Comparison of ENCODE assay signal across 9 cellular contexts in the genomic region with DNA sequence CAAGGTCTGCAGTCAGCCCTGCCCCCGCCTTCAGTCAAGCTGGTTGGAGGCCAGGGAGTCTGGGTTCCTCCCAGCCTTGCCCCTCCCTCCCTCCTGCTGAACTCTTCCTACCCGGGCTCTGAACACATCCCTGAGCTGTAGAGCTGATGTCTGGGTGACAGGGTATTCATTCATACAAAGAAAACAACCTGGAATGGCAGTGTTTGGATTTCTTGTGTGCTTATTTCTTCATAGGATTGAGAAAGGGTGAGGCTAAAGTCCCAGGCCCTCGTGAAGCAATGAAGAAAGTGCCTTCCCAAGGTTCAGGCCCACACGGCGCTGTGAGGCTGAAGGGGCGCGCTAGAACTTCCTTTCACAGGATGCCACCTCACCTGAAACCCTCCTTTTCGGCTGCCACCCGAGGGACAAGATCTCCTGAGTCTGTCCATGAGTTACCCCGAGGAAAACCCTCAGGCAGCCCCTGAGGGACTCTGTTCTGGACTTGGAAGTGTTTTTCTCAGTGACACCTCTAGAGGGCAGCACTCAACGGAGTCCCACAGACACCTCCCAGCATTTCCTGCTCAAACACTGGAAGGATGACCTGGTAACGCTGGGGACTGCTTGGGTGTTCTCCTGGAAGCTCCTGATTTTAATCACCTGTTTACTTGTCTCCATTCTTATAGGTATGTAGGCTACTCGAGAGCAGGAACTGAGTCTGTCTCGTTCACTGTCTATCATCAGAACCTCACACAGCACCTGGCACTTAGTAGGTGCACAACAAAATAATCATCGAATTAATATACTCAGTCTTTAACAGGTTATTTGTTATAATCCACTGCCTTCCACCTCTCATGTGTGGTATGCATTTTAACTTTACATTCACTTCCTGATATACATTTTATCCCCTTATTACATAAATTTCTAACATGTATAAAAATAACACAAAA. TPM values are rescaled to one million over a fixed set of nuclear protein-coding genes. Genes with fewer than 3 reads are reported as not detected.
DNase-seq lines count a peak whose midpoint lies in the region; ATAC-seq and TF ChIP-seq lines count a peak whose summit lies in the region.
"Had no signal": no experiment of that assay in that cellular context is flagged by ENCODE, and none has a peak within 500 bp of the region (broad histone marks: within the 10 kb centered on the region; RNA-seq: fewer than 3 reads in every experiment).

No MANE protein-coding gene starts in this region.

- ATAC-seq in GM19467 (IDR thresholded peaks at IDR 0.05; ENCODE audit: unreplicated experiment), result peak; percentile 86
- peak; percentile 78 for ATAC-seq in activated naive CD8-positive, alpha-beta T cell treated with anti-CD3 and anti-CD28 coated beads, Interleukin-2, amount 10 ng/mL, durations not matched to agents 7 days and 5 days (ENCODE audit: low read depth)
- peak; percentile 67 for ATAC-seq in left ventricle myocardium superior

- no peak for TF ChIP-seq POLR2A in spleen (IDR thresholded peaks at IDR 0.05)

- DNase-seq in DMS53 (lab: John Stamatoyannopoulos, UW) (peak; percentile 88), HuH-7 (ENCODE audit: low spot score) (peak; percentile 62), SHP77 (lab: John Stamatoyannopoulos, UW) (peak; percentile 56 to 73), left ventricle myocardium superior (no peak), spleen (no peak), NCI-H187 treated with DMSO at 0.1 percent for 48 hours (lab: John Stamatoyannopoulos, UW) (no peak)
- peak; percentile 34 for DNase-seq in activated naive CD8-positive, alpha-beta T cell treated with anti-CD3 and anti-CD28 coated beads, Interleukin-2, amount 10 ng/mL, durations not matched to agents 7 days and 5 days

- H3K4me1 Mint-ChIP-seq in activated naive CD8-positive, alpha-beta T cell treated with anti-CD3 and anti-CD28 coated beads, Interleukin-2, amount 10 ng/mL, durations not matched to agents 7 days and 5 days, result no peaks in the 10 kb centered on the region

- WGBS in spleen, 5 donors, result 34 to 47% (median 38%) methylated on average over 15 of the region's 15 CpGs

- no peak overlapping the region for H3K27ac ChIP-seq in spleen

- no peak overlapping the region for H3K27ac Mint-ChIP-seq in activated naive CD8-positive, alpha-beta T cell treated with anti-CD3 and anti-CD28 coated beads, Interleukin-2, amount 10 ng/mL, durations not matched to agents 7 days and 5 days

- no peak overlapping the region for H3K4me3 Mint-ChIP-seq in activated naive CD8-positive, alpha-beta T cell treated with anti-CD3 and anti-CD28 coated beads, Interleukin-2, amount 10 ng/mL, durations not matched to agents 7 days and 5 days

- peaks cover 15% of the 10 kb centered on the region for H3K27me3 Mint-ChIP-seq in activated naive CD8-positive, alpha-beta T cell treated with anti-CD3 and anti-CD28 coated beads, Interleukin-2, amount 10 ng/mL, durations not matched to agents 7 days and 5 days

- H3K4me1 ChIP-seq in spleen, result peaks cover 0 to 3% (median 0%) of the 10 kb centered on the region in 6 donors

- H3K9me3 Mint-ChIP-seq in activated naive CD8-positive, alpha-beta T cell treated with anti-CD3 and anti-CD28 coated beads, Interleukin-2, amount 10 ng/mL, durations not matched to agents 7 days and 5 days, result no peaks in the 10 kb centered on the region

- no peaks in the 10 kb centered on the region for H3K9me3 ChIP-seq in spleen

- no peak overlapping the region for H3K4me3 ChIP-seq in spleen

- intact Hi-C loops in left ventricle myocardium superior (cut with micrococcal nuclease) (no loop called here), spleen (cut with DNase I; ENCODE audit: low total_unique reads) (no loop called here)

- H3K36me3 ChIP-seq in spleen, result no peaks in the 10 kb centered on the region

- POLR2A ChIA-PET in activated naive CD8-positive, alpha-beta T cell treated with anti-CD3 and anti-CD28 coated beads, Interleukin-2, amount 10 ng/mL, durations not matched to agents 7 days and 5 days (lab: Charles Lee), result no interaction called here

- H3K36me3 Mint-ChIP-seq in activated naive CD8-positive, alpha-beta T cell treated with anti-CD3 and anti-CD28 coated beads, Interleukin-2, amount 10 ng/mL, durations not matched to agents 7 days and 5 days, result no peaks in the 10 kb centered on the region

- peak in 8 of 11 experiments; percentile 21 to 73 (median 60) for TF ChIP-seq CTCF in spleen (IDR thresholded peaks at IDR 0.05 in 8 of 11, conservative IDR thresholded peaks at IDR 0.05 in 3 of 11)

- no peaks in the 10 kb centered on the region for H3K27me3 ChIP-seq in spleen (replicated peaks in 1 of 7)

RNA-seq across cellular contexts. Expression of gene GSTA1, which starts 11.8 kb away (rescaled TPM):
- total RNA-seq in activated naive CD8-positive, alpha-beta T cell treated with anti-CD3 and anti-CD28 coated beads, Interleukin-2, amount 10 ng/mL, durations not matched to agents 7 days and 5 days, result not detected
- total RNA-seq in left ventricle myocardium superior (not detected), spleen (not detected)
- polyA plus RNA-seq in spleen, result under 1 TPM in 2 of 3 donors, not detected in 1; 0.10 to 0.12 TPM
- total RNA-seq: activated CD8-positive, alpha-beta memory T cell treated with anti-CD3 and anti-CD28 coated beads for 36 hours had no signal

RNA-seq across cellular contexts. Expression of gene GSTA5, which starts 25.2 kb away (rescaled TPM):
- not detected for total RNA-seq in activated naive CD8-positive, alpha-beta T cell treated with anti-CD3 and anti-CD28 coated beads, Interleukin-2, amount 10 ng/mL, durations not matched to agents 7 days and 5 days
- total RNA-seq in left ventricle myocardium superior (not detected), spleen (not detected)
- not detected for polyA plus RNA-seq in spleen
- total RNA-seq: activated CD8-positive, alpha-beta memory T cell treated with anti-CD3 and anti-CD28 coated beads for 36 hours had no signal

RNA-seq across cellular contexts. Expression of gene GSTA2, which starts 52.2 kb away (rescaled TPM):
- total RNA-seq in activated naive CD8-positive, alpha-beta T cell treated with anti-CD3 and anti-CD28 coated beads, Interleukin-2, amount 10 ng/mL, durations not matched to agents 7 days and 5 days, result not detected
- total RNA-seq in left ventricle myocardium superior (not detected), spleen (not detected)
- not detected for polyA plus RNA-seq in spleen
- total RNA-seq: activated CD8-positive, alpha-beta memory T cell treated with anti-CD3 and anti-CD28 coated beads for 36 hours had no signal

Comparison
In these comparisons a context has a peak if more than half of its experiments do, and no peak if none do; other contexts are left out.
1. DNase-seq: peak in DMS53 (single experiment), HuH-7 (single experiment), SHP77 (2 of 2) and activated naive CD8-positive, alpha-beta T cell treated with anti-CD3 and anti-CD28 coated beads, Interleukin-2, amount 10 ng/mL, durations not matched to agents 7 days and 5 days (single experiment); none in left ventricle myocardium superior (single experiment), spleen (single experiment) and NCI-H187 treated with DMSO at 0.1 percent for 48 hours (single experiment).
2. Peak in every context shown above with its lines, with median percentiles within 50 percentile points of each other: ATAC-seq.